8 cellular contexts compared by ENCODE assay signal in the genomic region with DNA sequence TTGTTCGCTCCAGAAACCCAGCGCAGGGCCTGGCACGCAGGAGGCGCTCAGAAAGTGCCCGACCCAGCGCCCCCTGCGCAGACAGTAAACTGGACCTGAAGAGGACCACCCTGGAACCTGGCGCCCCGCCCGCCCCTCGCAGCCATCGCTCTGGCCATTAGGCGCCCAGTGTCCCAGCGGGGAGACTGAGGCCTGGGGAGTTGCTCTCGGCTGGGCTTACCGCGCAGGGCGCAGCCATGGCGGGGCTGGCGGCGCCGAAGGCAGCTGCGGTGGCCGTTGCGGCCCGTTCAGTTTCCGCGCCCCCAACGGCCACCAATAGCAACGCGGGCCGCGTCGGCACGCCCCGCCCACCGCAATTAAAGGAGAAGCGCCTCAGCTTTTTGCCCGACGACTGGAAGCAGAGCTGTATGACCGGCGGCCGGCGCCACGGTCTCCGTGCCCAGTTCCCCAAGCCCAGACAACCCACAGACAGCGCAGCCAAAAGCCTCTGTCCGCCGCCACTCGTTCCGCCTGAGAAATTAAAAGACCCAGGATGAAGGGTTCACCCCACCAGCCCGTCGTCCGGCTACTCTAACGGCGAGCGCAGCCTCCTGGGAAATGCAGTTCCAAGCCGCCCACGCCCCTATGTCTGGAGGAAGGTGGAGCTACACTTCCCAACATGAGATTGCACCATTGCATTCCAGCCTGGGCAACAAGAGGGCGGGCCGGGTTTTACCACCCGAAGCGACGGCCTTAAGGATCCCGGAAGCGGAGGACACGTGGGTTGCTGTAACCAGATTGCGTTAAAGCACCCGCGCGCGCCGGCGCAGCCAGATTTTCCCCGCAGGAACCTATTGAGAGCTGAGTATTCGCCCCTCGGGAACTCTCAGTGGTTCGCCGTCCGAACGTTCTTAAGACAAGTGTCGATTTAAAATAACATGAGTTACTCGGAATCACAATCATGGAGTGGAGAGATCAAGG. TPM values are rescaled to one million over a fixed set of nuclear protein-coding genes. Genes with fewer than 3 reads are reported as not detected.
DNase-seq lines count a peak whose midpoint lies in the region; ATAC-seq, FAIRE-seq and TF ChIP-seq lines count a peak whose summit lies in the region.

A gene (minus strand): TSS at position 289 of the 960 bp plus-strand sequence. CDS start 51 bp downstream, at position 238.

- H3K9me3 ChIP-seq in cardiac muscle cell (ENCODE audit: low read depth) (no peaks in the 10 kb centered on the region), trophoblast cell (ENCODE audit: insufficient read depth, low read depth, low read length) (no peaks in the 10 kb centered on the region), transverse colon (no peaks in the 10 kb centered on the region)

- peak within 1 kb of the TSS; percentile 73 for H3K27ac ChIP-seq in adipose tissue (ENCODE audit: low read depth, low read length)
- peak within 1 kb of the TSS; percentile 79 for H3K27ac ChIP-seq in cardiac muscle cell
- H3K27ac ChIP-seq in trophoblast cell (ENCODE audit: low read depth, low read length), result peak within 1 kb of the TSS; percentile 74
- peak within 1 kb of the TSS; percentile 89 to 93 (median 92) for H3K27ac ChIP-seq in transverse colon

- in situ Hi-C loops in transverse colon (cut with MboI; ENCODE audit: low pct_ligation_motif_present in 1 of 4, low pct_unique_long_range_greater_than_20kb in 1 of 4, low sequenced_read_pairs in 3 of 4), result no loop called here

- peak within 1 kb of the TSS; percentile 81 for H3K9ac ChIP-seq in trophoblast cell (ENCODE audit: low read length)

- peak; percentile 86 for ATAC-seq in HG02852 (IDR thresholded peaks at IDR 0.05; ENCODE audit: unreplicated experiment)

- peak within 1 kb of the TSS; percentile 83 for H2AFZ ChIP-seq in trophoblast cell (ENCODE audit: insufficient read depth, low read length, poor library complexity)

- H3K79me2 ChIP-seq in trophoblast cell (ENCODE audit: control insufficient read depth, insufficient read depth, low read length, poor library complexity), result peaks cover 4% of the 10 kb centered on the region

- H2BK5ac ChIP-seq in trophoblast cell (ENCODE audit: low read depth, low read length, poor library complexity), result peak within 1 kb of the TSS; percentile 71

- FAIRE-seq in GM12892 (lab: Jason Lieb, UNC), result peak; percentile 97

- peak; percentile 50 for TF ChIP-seq EP300 in transverse colon (IDR thresholded peaks at IDR 0.05; ENCODE audit: low read depth)

- WGBS in adipose tissue, 3 donors, result 0% methylated on average over 79 to 83 of the region's 83 CpGs
- no CpG with 5 or more reads among the region's 83 CpGs for WGBS in trophoblast cell (ENCODE audit: extremely low coverage, insufficient coverage, insufficient read length)
- WGBS in transverse colon (ENCODE audit: low coverage in 1 of 2), 2 donors, result 0% methylated on average over 51 of the region's 83 CpGs; no CpG with 5 or more reads in 1 of the 2 donors

- H4K8ac ChIP-seq in trophoblast cell (ENCODE audit: low read depth, low read length), result peak within 1 kb of the TSS; percentile 79

- peak within 1 kb of the TSS; percentile 90 for H3K18ac ChIP-seq in trophoblast cell (ENCODE audit: low read length)

- H3K23ac ChIP-seq in trophoblast cell (ENCODE audit: low read length), result no peak within 1 kb of the TSS

- peaks cover 6% of the 10 kb centered on the region for H3K79me1 ChIP-seq in trophoblast cell (ENCODE audit: low read length)

- H3K4ac ChIP-seq in trophoblast cell (ENCODE audit: low read depth, low read length), result peak within 1 kb of the TSS; percentile 53

- no peaks in the 10 kb centered on the region for H3K4me1 ChIP-seq in cardiac muscle cell (ENCODE audit: low read depth)
- H3K4me1 ChIP-seq in trophoblast cell (ENCODE audit: control insufficient read depth in 1 of 2, insufficient read depth in 2 of 2, low read length in 2 of 2), result peaks cover 5 to 10% of the 10 kb centered on the region in 2 experiments
- H3K4me1 ChIP-seq in transverse colon, result peaks cover 8 to 22% (median 16%) of the 10 kb centered on the region in 4 donors

- H2AK5ac ChIP-seq in trophoblast cell (ENCODE audit: low read length), result peak within 1 kb of the TSS; percentile 56

- H3K36me3 ChIP-seq in cardiac muscle cell, result no peaks in the 10 kb centered on the region
- peaks cover 10 to 15% of the 10 kb centered on the region in 2 experiments for H3K36me3 ChIP-seq in trophoblast cell (ENCODE audit: control insufficient read depth in 1 of 2, insufficient read depth in 2 of 2, low read length in 2 of 2)
- no peaks in the 10 kb centered on the region for H3K36me3 ChIP-seq in transverse colon

- TF ChIP-seq CTCF in cardiac muscle cell (IDR thresholded peaks at IDR 0.05; ENCODE audit: low read depth, low read length) (no peak), transverse colon (IDR thresholded peaks at IDR 0.05) (peak in 3 of 5 experiments; percentile 1 to 45 (median 24))

- peak within 1 kb of the TSS; percentile 93 for H3K4me2 ChIP-seq in trophoblast cell (ENCODE audit: low read length)

- peak within 1 kb of the TSS; percentile 73 for H4K12ac ChIP-seq in trophoblast cell (ENCODE audit: low read depth, low read length)

- peak within 1 kb of the TSS; percentile 77 for H4K91ac ChIP-seq in trophoblast cell (ENCODE audit: low read depth, low read length)

- intact Hi-C loops in transverse colon (cut with DNase I; ENCODE audit: low total_unique reads), result no loop called here

- H2BK120ac ChIP-seq in trophoblast cell (ENCODE audit: insufficient read depth, low read length, poor library complexity), result peak within 1 kb of the TSS; percentile 37

- peak within 1 kb of the TSS; percentile 91 for H3K14ac ChIP-seq in trophoblast cell (ENCODE audit: low read length)

- peak within 1 kb of the TSS; percentile 51 for H2BK12ac ChIP-seq in trophoblast cell (ENCODE audit: low read length)

- H3K4me3 ChIP-seq in cardiac muscle cell (peak within 1 kb of the TSS; percentile 52), trophoblast cell (ENCODE audit: low read depth, low read length) (peak within 1 kb of the TSS; percentile 90), transverse colon (peak within 1 kb of the TSS; percentile 55 to 81 (median 60))

- TF ChIP-seq POLR2A in GM12892 (IDR thresholded peaks at IDR 0.05; ENCODE audit: low read depth, low read length), result no peak; the same call in none of the 2 replicates
- TF ChIP-seq POLR2A in transverse colon (IDR thresholded peaks at IDR 0.05), result peak; percentile 60

- DNase-seq in GM12892 (ENCODE audit: insufficient read length) (peak; percentile 83), NCI-H1436 treated with DMSO at 0.1 percent for 48 hours (lab: John Stamatoyannopoulos, UW) (peak; percentile 27), T-helper 1 cell (peak; percentile 71 to 94 (median 77)), cardiac muscle cell (ENCODE audit: low read depth in 1 of 2, low spot score in 1 of 2) (peak; percentile 97 to 99), trophoblast cell (peak; percentile 95), transverse colon (peak; percentile 97)

- H3K27me3 ChIP-seq in cardiac muscle cell, result no peaks in the 10 kb centered on the region
- H3K27me3 ChIP-seq in trophoblast cell (ENCODE audit: insufficient read depth, low read length), result no peaks in the 10 kb centered on the region
- no peaks in the 10 kb centered on the region for H3K27me3 ChIP-seq in transverse colon

RNA-seq across cellular contexts. Expression of the gene that starts here (rescaled TPM):
- polyA plus RNA-seq in GM12892 (2012; ENCODE audit: missing spikeins), result 9.9 TPM
- polyA plus RNA-seq in adipose tissue, result 1 to 10 TPM in 1 of 3 donors, under 1 TPM in 2; 0.74 to 2.6 (median 0.90) TPM
- total RNA-seq in cardiac muscle cell, result 6.0 and 12.4 TPM in 2 replicates
- polyA plus RNA-seq in cardiac muscle cell, result 10.6 and 24.0 TPM in 2 replicates
- 10.5 and 10.7 TPM in 2 replicates for polyA plus RNA-seq in trophoblast cell (2013)
- 1 to 10 TPM in 2 of 4 donors, under 1 TPM in 1, not detected in 1; 0.80 to 3.1 (median 2.2) TPM for total RNA-seq in transverse colon

Comparison
In these comparisons a context has a peak if more than half of its experiments do, and no peak if none do; other contexts are left out.
1. Peak in every context shown above with its lines: DNase-seq, ATAC-seq, H3K4me3 ChIP-seq and H3K27ac ChIP-seq.
2. DNase-seq: peak in every context shown above with its lines; median percentile 98 in cardiac muscle cell; 97 in transverse colon; 95 in trophoblast cell; 83 in GM12892; 77 in T-helper 1 cell; 27 in NCI-H1436 treated with DMSO at 0.1 percent for 48 hours.